ENCODE assay signal across 12 cellular contexts in genomic region chr22:27850000-27850465, GRCh38. TPM values are rescaled to one million over a fixed set of nuclear protein-coding genes. Genes with fewer than 3 reads are reported as not detected.
DNase-seq lines count a peak whose midpoint lies in the region; ATAC-seq and TF ChIP-seq lines count a peak whose summit lies in the region.
"Had no signal": no experiment of that assay in that cellular context is flagged by ENCODE, and none has a peak within 500 bp of the region (broad histone marks: within the 10 kb centered on the region; RNA-seq: fewer than 3 reads in every experiment).

No MANE protein-coding gene starts in this region.

- H3K9me3 ChIP-seq in HUES6 (ENCODE audit: control insufficient read depth, insufficient read depth, low read depth, low read length) (no peaks in the 10 kb centered on the region), iPS-20b (ENCODE audit: insufficient read depth, low read depth, low read length) (no peaks in the 10 kb centered on the region), gastrocnemius medialis (no peaks in the 10 kb centered on the region)
- H3K9me3 ChIP-seq: suprapubic skin had no signal

- in situ Hi-C loops in gastrocnemius medialis (cut with MboI; ENCODE audit: low sequenced_read_pairs in 4 of 4) = no loop called here

- intact Hi-C loops in gastrocnemius medialis (cut with DNase I; ENCODE audit: low total_unique reads) = no loop called here

- TF ChIP-seq POLR2A in gastrocnemius medialis (IDR thresholded peaks at IDR 0.05) = no peak

- ATAC-seq in gastrocnemius medialis (peak; percentile 51 to 57), HG03175 (IDR thresholded peaks at IDR 0.05; ENCODE audit: unreplicated experiment) (no peak)

- H3K27ac ChIP-seq in HUES6 (ENCODE audit: low read depth, low read length) = peak overlapping the region; percentile 10
- H3K27ac ChIP-seq in iPS-20b (ENCODE audit: low read length) = peak overlapping the region; percentile 74
- H3K27ac ChIP-seq in gastrocnemius medialis = peak overlapping the region in 3 of 4 donors; percentile 25 to 51 (median 41)
- H3K27ac ChIP-seq: suprapubic skin had no signal

- H3K9ac ChIP-seq in HUES6 (ENCODE audit: low read length) (peak overlapping the region; percentile 38), iPS-20b (ENCODE audit: low read depth, low read length) (peak overlapping the region; percentile 27; the same call in 1 of the 2 replicates)

- H3K4me1 ChIP-seq in HUES6 (ENCODE audit: control insufficient read depth, insufficient read depth, low read length) = peaks cover 36% of the 10 kb centered on the region
- peaks cover 18% of the 10 kb centered on the region; the same call in 1 of the 2 replicates for H3K4me1 ChIP-seq in iPS-20b (ENCODE audit: insufficient read depth, low read length)
- H3K4me1 ChIP-seq in gastrocnemius medialis = peaks cover 13 to 14% of the 10 kb centered on the region in 2 donors

- H3K27me3 ChIP-seq in HUES6 (ENCODE audit: control insufficient read depth, insufficient read depth, low read length) (no peaks in the 10 kb centered on the region), iPS-20b (ENCODE audit: insufficient read depth, low read length) (no peaks in the 10 kb centered on the region), gastrocnemius medialis (no peaks in the 10 kb centered on the region)
- H3K27me3 ChIP-seq: suprapubic skin had no signal

- peaks cover 45% of the 10 kb centered on the region for H3K36me3 ChIP-seq in HUES6 (ENCODE audit: control insufficient read depth, insufficient read depth, low read length)
- H3K36me3 ChIP-seq in iPS-20b (ENCODE audit: insufficient read depth, low read depth, low read length) = peaks cover 60% of the 10 kb centered on the region
- H3K36me3 ChIP-seq in gastrocnemius medialis = peaks cover 0 to 43% of the 10 kb centered on the region in 2 donors

- no peak for TF ChIP-seq CTCF in gastrocnemius medialis (IDR thresholded peaks at IDR 0.05 in 4 of 5, conservative IDR thresholded peaks at IDR 0.05 in 1 of 5)

- H3K4me3 ChIP-seq in HUES6 (ENCODE audit: low read depth, low read length) (no peak overlapping the region), iPS-20b (ENCODE audit: low read length) (peak overlapping the region; percentile 20; the same call in 1 of the 2 replicates), gastrocnemius medialis (no peak overlapping the region)
- H3K4me3 ChIP-seq: suprapubic skin had no signal

- DNase-seq in cerebellar cortex (ENCODE audit: low spot score) = peak; percentile 37
- DNase-seq in gastrocnemius medialis = peak in 1 of 2 donors; percentile 55
- no peak for DNase-seq in hypothalamus (lab: John Stamatoyannopoulos, UW)
- DNase-seq in activated CD8-positive, alpha-beta memory T cell treated with anti-CD3 and anti-CD28 coated beads for 24 hours = no peak
- DNase-seq in NCI-H1048 (lab: John Stamatoyannopoulos, UW) = no peak
- DNase-seq: Karpas-422; naive B cell; stimulated activated CD4-positive, alpha-beta T cell treated with anti-CD3 and anti-CD28 coated beads, Interleukin-2, amount 100 ng/mL, for 24 hours had no signal

RNA-seq across cellular contexts. Expression of gene MN1, which starts 48.5 kb away (rescaled TPM):
- total RNA-seq in gastrocnemius medialis = 10 to 100 TPM in 3 of 4 donors, 1 to 10 TPM in 1; 8.8 to 40.0 (median 36.6) TPM

Comparison
In these comparisons a context has a peak if more than half of its experiments do, and no peak if none do; other contexts are left out.
1. H3K27ac ChIP-seq: peak in every context shown above with its lines; median percentile 74 in iPS-20b; 41 in gastrocnemius medialis; 10 in HUES6.